In the genomic region with DNA sequence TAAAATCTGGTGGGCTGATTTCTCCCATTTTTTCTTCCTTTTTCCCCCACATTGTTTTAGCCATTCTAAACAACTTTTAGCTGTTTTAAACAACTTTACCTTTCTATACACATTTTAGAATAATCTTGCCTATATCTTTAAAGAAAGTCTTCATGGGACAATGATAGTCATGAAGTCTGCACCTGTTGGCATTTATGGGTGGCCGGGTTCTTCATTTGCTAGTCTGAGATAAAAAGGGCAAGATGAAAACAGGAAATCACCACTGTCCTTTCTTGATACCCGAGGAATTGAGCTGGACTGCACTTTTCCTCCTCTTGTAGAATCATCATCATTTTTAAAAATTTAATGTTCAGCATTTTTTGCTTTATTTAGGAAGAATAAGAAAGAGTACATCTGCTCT, we compare ENCODE assay signal across 19 cellular contexts.
DNase-seq lines count a peak whose midpoint lies in the region; ATAC-seq, FAIRE-seq and TF ChIP-seq lines count a peak whose summit lies in the region.
"Had no signal": no experiment of that assay in that cellular context is flagged by ENCODE, and none has a peak within 500 bp of the region (broad histone marks: within the 10 kb centered on the region; RNA-seq: fewer than 3 reads in every experiment).

No MANE protein-coding gene starts in this region.

- no peaks in the 10 kb centered on the region for H3K27me3 Mint-ChIP-seq in activated T-cell treated with anti-CD3 and anti-CD28 coated beads, Interleukin-2, amount 50 U/mL, for 72 hours (ENCODE audit: low read depth)
- no peaks in the 10 kb centered on the region for H3K27me3 Mint-ChIP-seq in activated T-cell treated with anti-CD3 and anti-CD28 coated beads, Interleukin-2, amount 50 U/mL, for 4 hours (ENCODE audit: low read depth)
- H3K27me3 Mint-ChIP-seq in memory B cell, result no peaks in the 10 kb centered on the region
- H3K27me3 Mint-ChIP-seq: B cell; CD4-positive, alpha-beta T cell had no signal

- H3K36me3 ChIP-seq in upper lobe of right lung, result peaks cover 15% of the 10 kb centered on the region

- H3K27ac ChIP-seq in upper lobe of right lung, result no peak overlapping the region
- H3K27ac ChIP-seq: 22Rv1; A549; BLaER1 treated with 17β-estradiol and CSF1 and Interleukin-3, amounts not matched to agents 10 nM and 100 nM; C4-2B had no signal

- ATAC-seq in activated T-cell treated with anti-CD3 and anti-CD28 coated beads, Interleukin-2, amount 50 U/mL, for 72 hours (replicated peaks in 1 of 2), result no peak
- no peak for ATAC-seq in activated T-cell treated with anti-CD3 and anti-CD28 coated beads, Interleukin-2, amount 50 U/mL, for 4 hours
- ATAC-seq in memory B cell (ENCODE audit: low read depth), result no peak
- ATAC-seq in upper lobe of right lung, result no peak
- ATAC-seq: A549; CD8-positive, alpha-beta T cell had no signal

- H3K27ac Mint-ChIP-seq in activated T-cell treated with anti-CD3 and anti-CD28 coated beads, Interleukin-2, amount 50 U/mL, for 72 hours, result peak overlapping the region; percentile 40
- H3K27ac Mint-ChIP-seq in memory B cell, result peak overlapping the region; percentile 14
- H3K27ac Mint-ChIP-seq: B cell; CD4-positive, alpha-beta T cell; CD8-positive, alpha-beta T cell had no signal

- H3K36me3 Mint-ChIP-seq in activated T-cell treated with anti-CD3 and anti-CD28 coated beads, Interleukin-2, amount 50 U/mL, for 72 hours (ENCODE audit: insufficient read depth in 2 of 2), result peaks cover 0 to 2% of the 10 kb centered on the region in 2 donors
- H3K36me3 Mint-ChIP-seq in activated T-cell treated with anti-CD3 and anti-CD28 coated beads, Interleukin-2, amount 50 U/mL, for 4 hours (ENCODE audit: insufficient read depth), result peaks cover 37% of the 10 kb centered on the region
- H3K36me3 Mint-ChIP-seq in memory B cell, result peaks cover 42% of the 10 kb centered on the region

- no peak for DNase-seq in activated T-cell treated with anti-CD3 and anti-CD28 coated beads, Interleukin-2, amount 50 U/mL, for 72 hours
- DNase-seq in activated T-cell treated with anti-CD3 and anti-CD28 coated beads, Interleukin-2, amount 50 U/mL, for 4 hours, result no peak
- DNase-seq in memory B cell (ENCODE audit: low spot score in 2 of 2), result no peak
- DNase-seq in upper lobe of right lung, result no peak
- no peak for DNase-seq in GM19239 (ENCODE audit: insufficient read length, low spot score)
- DNase-seq: AML-193; Caco-2; Calu3; CD4-positive, alpha-beta T cell; CD8-positive, alpha-beta T cell; DMS79 treated with DMSO at 0.1 percent for 48 hours; GF-D8 had no signal

- no peaks in the 10 kb centered on the region for H3K27me3 ChIP-seq in upper lobe of right lung
- H3K27me3 ChIP-seq: BLaER1 treated with 17β-estradiol and CSF1 and Interleukin-3, amounts not matched to agents 10 nM and 100 nM had no signal

- no peak for FAIRE-seq in GM19239 (lab: Jason Lieb, UNC)
- FAIRE-seq: A549, G401.6, GM12891 had no signal

- H3K4me3 Mint-ChIP-seq in activated T-cell treated with anti-CD3 and anti-CD28 coated beads, Interleukin-2, amount 50 U/mL, for 72 hours, result no peak overlapping the region
- H3K4me3 Mint-ChIP-seq in activated T-cell treated with anti-CD3 and anti-CD28 coated beads, Interleukin-2, amount 50 U/mL, for 4 hours, result no peak overlapping the region
- H3K4me3 Mint-ChIP-seq in memory B cell, result no peak overlapping the region
- H3K4me3 Mint-ChIP-seq: B cell; CD4-positive, alpha-beta T cell; CD8-positive, alpha-beta T cell had no signal

- H3K9me3 ChIP-seq in upper lobe of right lung, result no peaks in the 10 kb centered on the region
- H3K9me3 ChIP-seq: A549; BLaER1 treated with 17β-estradiol and CSF1 and Interleukin-3, amounts not matched to agents 10 nM and 100 nM; Caco-2 had no signal

- no peak overlapping the region for H3K4me3 ChIP-seq in upper lobe of right lung
- H3K4me3 ChIP-seq: A549; BLaER1 treated with 17β-estradiol and CSF1 and Interleukin-3, amounts not matched to agents 10 nM and 100 nM had no signal

- intact Hi-C loops in upper lobe of right lung (cut with DNase I), result no loop called here

- H3K4me1 ChIP-seq in upper lobe of right lung, result no peaks in the 10 kb centered on the region
- H3K4me1 ChIP-seq: A549, Caco-2 had no signal

- TF ChIP-seq CTCF in upper lobe of right lung (IDR thresholded peaks at IDR 0.05), result no peak

- H3K9me3 Mint-ChIP-seq in activated T-cell treated with anti-CD3 and anti-CD28 coated beads, Interleukin-2, amount 50 U/mL, for 72 hours, result no peaks in the 10 kb centered on the region
- H3K9me3 Mint-ChIP-seq in activated T-cell treated with anti-CD3 and anti-CD28 coated beads, Interleukin-2, amount 50 U/mL, for 4 hours, result no peaks in the 10 kb centered on the region
- no peaks in the 10 kb centered on the region for H3K9me3 Mint-ChIP-seq in memory B cell
- H3K9me3 Mint-ChIP-seq: CD4-positive, alpha-beta T cell; CD8-positive, alpha-beta T cell had no signal

- no peaks in the 10 kb centered on the region for H3K4me1 Mint-ChIP-seq in activated T-cell treated with anti-CD3 and anti-CD28 coated beads, Interleukin-2, amount 50 U/mL, for 72 hours (ENCODE audit: low read depth)
- H3K4me1 Mint-ChIP-seq in activated T-cell treated with anti-CD3 and anti-CD28 coated beads, Interleukin-2, amount 50 U/mL, for 4 hours (ENCODE audit: low read depth), result peaks cover 2% of the 10 kb centered on the region
- H3K4me1 Mint-ChIP-seq in memory B cell, result peaks cover 4% of the 10 kb centered on the region
